ENCODE assay signal across 1 cellular context in genomic region chr15:75650908-75651809, GRCh38.
TF ChIP-seq lines count a peak whose summit lies in the region.

No MANE protein-coding gene starts in this region.

TF ChIP-seq in HepG2, 621 proteins besides CTCF, POLR2A, EP300 and RAD21 (continued from another document and continues in another):
- TF ChIP-seq ZNF512B (CRISPR knock-in tag; IDR thresholded peaks at IDR 0.05; ENCODE audit: borderline replicate concordance) (no peak), SOX13 (IDR thresholded peaks at IDR 0.05) (no peak), SOX13 (CRISPR knock-in tag; conservative IDR thresholded peaks at IDR 0.05 in 1 of 2, IDR thresholded peaks at IDR 0.05 in 1 of 2) (peak in 1 of 2 experiments; percentile 30; a peak in 1 of 4 replicates), ZNF775 (CRISPR knock-in tag; IDR thresholded peaks at IDR 0.05; ENCODE audit: borderline replicate concordance) (no peak), ZNF644 (CRISPR knock-in tag; IDR thresholded peaks at IDR 0.05; ENCODE audit: low read depth) (0 out of 2 replicates have a peak, but pooled peaks have one; percentile 52), YY1 (IDR thresholded peaks at IDR 0.05; ENCODE audit: insufficient read depth, insufficient replicate concordance, low read depth, low read length) (peak; percentile 34), HIVEP1 (CRISPR knock-in tag; IDR thresholded peaks at IDR 0.05) (peak; percentile 68; the same call in 1 of the 2 replicates), ZNF720 (CRISPR knock-in tag; IDR thresholded peaks at IDR 0.05) (no peak), SATB2 (CRISPR knock-in tag; IDR thresholded peaks at IDR 0.05) (no peak), MLX (CRISPR knock-in tag; IDR thresholded peaks at IDR 0.05) (peak; percentile 72; the same call in 1 of the 2 replicates), CHD2 (IDR thresholded peaks at IDR 0.05; ENCODE audit: low read depth, low read length) (no peak), JUNB (CRISPR knock-in tag; IDR thresholded peaks at IDR 0.05; ENCODE audit: borderline replicate concordance) (peak; percentile 89), ARID4A (CRISPR knock-in tag; IDR thresholded peaks at IDR 0.05; ENCODE audit: borderline replicate concordance) (peak; percentile 82), ZNF547 (CRISPR knock-in tag; IDR thresholded peaks at IDR 0.05) (peak; percentile 29; the same call in 1 of the 2 replicates), ZSCAN9 (CRISPR knock-in tag; IDR thresholded peaks at IDR 0.05; ENCODE audit: borderline replicate concordance) (peak; percentile 40; the same call in 1 of the 2 replicates), ZBTB38 (CRISPR knock-in tag; IDR thresholded peaks at IDR 0.05) (peak; percentile 59; the same call in 1 of the 2 replicates), ZNF335 (CRISPR knock-in tag; IDR thresholded peaks at IDR 0.05) (peak; percentile 98), ZNF616 (CRISPR knock-in tag; IDR thresholded peaks at IDR 0.05; ENCODE audit: low read depth) (0 out of 2 replicates have a peak, but pooled peaks have one; percentile 27), KDM6A (CRISPR knock-in tag; IDR thresholded peaks at IDR 0.05; ENCODE audit: low read depth) (peak; percentile 68), HNF1A (IDR thresholded peaks at IDR 0.05; ENCODE audit: low read depth) (no peak), HNF1A (CRISPR knock-in tag; IDR thresholded peaks at IDR 0.05; ENCODE audit: borderline replicate concordance) (no peak; the same call in 1 of the 2 replicates), SOX5 (CRISPR knock-in tag; IDR thresholded peaks at IDR 0.05; ENCODE audit: borderline replicate concordance) (peak; percentile 72; the same call in 1 of the 2 replicates), ZBTB10 (CRISPR knock-in tag; IDR thresholded peaks at IDR 0.05; ENCODE audit: borderline replicate concordance) (no peak), ZIK1 (CRISPR knock-in tag; IDR thresholded peaks at IDR 0.05; ENCODE audit: borderline replicate concordance, low read depth) (0 out of 2 replicates have a peak, but pooled peaks have one; percentile 51), YEATS2 (CRISPR knock-in tag; IDR thresholded peaks at IDR 0.05; ENCODE audit: borderline replicate concordance) (peak; percentile 52; the same call in 1 of the 2 replicates), ZNF570 (CRISPR knock-in tag; IDR thresholded peaks at IDR 0.05; ENCODE audit: borderline replicate concordance) (no peak), ASH2L (IDR thresholded peaks at IDR 0.05; ENCODE audit: insufficient read length, low read depth, low read length) (peak; percentile 20), HDAC2 (CRISPR knock-in tag; IDR thresholded peaks at IDR 0.05) (peak; percentile 77), HES4 (CRISPR knock-in tag; IDR thresholded peaks at IDR 0.05; ENCODE audit: borderline replicate concordance) (no peak), HNF1B (CRISPR knock-in tag; IDR thresholded peaks at IDR 0.05) (peak; percentile 97), SIX1 (CRISPR knock-in tag; IDR thresholded peaks at IDR 0.05; ENCODE audit: borderline replicate concordance) (no peak), PITX1 (CRISPR knock-in tag; IDR thresholded peaks at IDR 0.05) (0 out of 2 replicates have a peak, but pooled peaks have one; percentile 40), HNRNPLL (IDR thresholded peaks at IDR 0.05; ENCODE audit: low read depth, low read length, poor library complexity, severe bottlenecking) (peak; percentile 18), ZNF563 (CRISPR knock-in tag; IDR thresholded peaks at IDR 0.05) (no peak; the same call in 1 of the 2 replicates), AHDC1 (CRISPR knock-in tag; IDR thresholded peaks at IDR 0.05; ENCODE audit: borderline replicate concordance) (peak; percentile 57; the same call in 1 of the 2 replicates), ESRRA (CRISPR knock-in tag; IDR thresholded peaks at IDR 0.05; ENCODE audit: low read depth) (peak; percentile 82)
